Comparison of ENCODE assay signal across 18 cellular contexts in genomic region chr6:37041521-37041920, GRCh38. TPM values are rescaled to one million over a fixed set of nuclear protein-coding genes. Genes with fewer than 3 reads are reported as not detected.
DNase-seq lines count a peak whose midpoint lies in the region; ATAC-seq, FAIRE-seq and TF ChIP-seq lines count a peak whose summit lies in the region.
"Had no signal": no experiment of that assay in that cellular context is flagged by ENCODE, and none has a peak within 500 bp of the region (broad histone marks: within the 10 kb centered on the region; RNA-seq: fewer than 3 reads in every experiment).

No MANE protein-coding gene starts in this region.

- H3K4me1 ChIP-seq in K562 (replicated peaks in 1 of 2; ENCODE audit: control insufficient read depth in 2 of 2, insufficient read depth in 2 of 2, low read length in 2 of 2) (peaks cover 32 to 36% of the 10 kb centered on the region in 2 experiments; a peak in 4 of 5 replicates), Peyer's patch (no peaks in the 10 kb centered on the region)

- H3K36me3 ChIP-seq in K562 (ENCODE audit: control insufficient read depth, insufficient read depth, low read length) (no peaks in the 10 kb centered on the region), Peyer's patch (no peaks in the 10 kb centered on the region)

- H3K4me1 Mint-ChIP-seq in activated CD4-positive, alpha-beta T cell treated with anti-CD3 and anti-CD28 coated beads, Interleukin-2, amount 10 ng/mL, durations not matched to agents 7 days and 5 days = peaks cover 46% of the 10 kb centered on the region
- peaks cover 37 to 48% of the 10 kb centered on the region in 2 donors for H3K4me1 Mint-ChIP-seq in natural killer cell treated with Interleukin-12 subunit alpha and Interleukin-12 subunit beta and Interleukin-15 and Interleukin-18, amount 100 ng/mL, for 72 hours (ENCODE audit: low read depth in 2 of 2)
- peaks cover 12 to 14% of the 10 kb centered on the region in 2 donors for H3K4me1 Mint-ChIP-seq in natural killer cell

- no peak for FAIRE-seq in K562 (lab: Jason Lieb, UNC)
- FAIRE-seq: A204.1 had no signal

- intact Hi-C loops in natural killer cell (cut with micrococcal nuclease) (no loop called here), K562 (cut with micrococcal nuclease) (no loop called here)

- WGBS in K562 (ENCODE audit: insufficient coverage, low coverage, missing lambda C conversion rate) = 74% methylated on average over 6 of the region's 6 CpGs

- no peak for TF ChIP-seq EP300 in K562 (IDR thresholded peaks at IDR 0.05; ENCODE audit: low read length)

- TF ChIP-seq POLR2A in K562 (conservative IDR thresholded peaks at IDR 0.05) (no peak), Peyer's patch (IDR thresholded peaks at IDR 0.05) (no peak)

- H4K20me1 ChIP-seq in K562 (replicated peaks; ENCODE audit: control insufficient read depth, insufficient read depth, low read length) = no peaks in the 10 kb centered on the region

- H3K36me3 Mint-ChIP-seq in activated CD4-positive, alpha-beta T cell treated with anti-CD3 and anti-CD28 coated beads, Interleukin-2, amount 10 ng/mL, durations not matched to agents 7 days and 5 days (ENCODE audit: low read depth) = peaks cover 6% of the 10 kb centered on the region
- no peaks in the 10 kb centered on the region for H3K36me3 Mint-ChIP-seq in natural killer cell treated with Interleukin-12 subunit alpha and Interleukin-12 subunit beta and Interleukin-15 and Interleukin-18, amount 100 ng/mL, for 72 hours
- H3K36me3 Mint-ChIP-seq in natural killer cell = no peaks in the 10 kb centered on the region

- TF ChIP-seq CTCF in natural killer cell (IDR thresholded peaks at IDR 0.05) (no peak), K562 (IDR thresholded peaks at IDR 0.05 in 2 of 3, conservative IDR thresholded peaks at IDR 0.05 in 1 of 3; ENCODE audit: insufficient read depth in 2 of 3, low read depth in 1 of 3, low read length in 3 of 3) (no peak), Peyer's patch (IDR thresholded peaks at IDR 0.05) (no peak)

- H2AFZ ChIP-seq in K562 (ENCODE audit: low read depth, low read length) = peak overlapping the region; percentile 55; the same call in 1 of the 2 replicates

- DNase-seq in activated CD4-positive, alpha-beta T cell treated with anti-CD3 and anti-CD28 coated beads, Interleukin-2, amount 10 ng/mL, durations not matched to agents 7 days and 5 days = no peak
- DNase-seq in activated CD4-positive, alpha-beta T cell treated with anti-CD3 and anti-CD28 coated beads, Interleukin-2, amount 50 U/mL, for 48 hours = no peak
- no peak for DNase-seq in natural killer cell treated with Interleukin-12 subunit alpha and Interleukin-12 subunit beta and Interleukin-15 and Interleukin-18, amount 100 ng/mL, for 72 hours (ENCODE audit: low spot score)
- DNase-seq in natural killer cell (no peak), K562 (ENCODE audit: extremely low read depth in 1 of 4, low spot score in 3 of 4) (no peak), Peyer's patch (no peak)
- DNase-seq: C1 segment of cervical spinal cord, COR-L47, DMS153, HCEC 1CT, NCI-H1930, NCI-H2171 treated with DMSO at 0.1 percent for 48 hours, NCI-H774 had no signal

- H3K9me3 Mint-ChIP-seq in activated CD4-positive, alpha-beta T cell treated with anti-CD3 and anti-CD28 coated beads, Interleukin-2, amount 10 ng/mL, durations not matched to agents 7 days and 5 days = no peaks in the 10 kb centered on the region
- H3K9me3 Mint-ChIP-seq in natural killer cell treated with Interleukin-12 subunit alpha and Interleukin-12 subunit beta and Interleukin-15 and Interleukin-18, amount 100 ng/mL, for 72 hours = no peaks in the 10 kb centered on the region
- no peaks in the 10 kb centered on the region for H3K9me3 Mint-ChIP-seq in natural killer cell
- H3K9me3 Mint-ChIP-seq: IgD-negative memory B cell had no signal

- H3K27ac ChIP-seq in K562 (ENCODE audit: extremely low read depth, low read depth, low read length) (peak overlapping the region; percentile 20; the same call in 1 of the 3 replicates), Peyer's patch (no peak overlapping the region)

- no peaks in the 10 kb centered on the region for H3K79me2 ChIP-seq in K562 (ENCODE audit: control insufficient read depth, insufficient read depth, low read length)

- no peak for TF ChIP-seq RAD21 in K562 (CRISPR knock-in tag; conservative IDR thresholded peaks at IDR 0.05 in 1 of 2, IDR thresholded peaks at IDR 0.05 in 1 of 2)

- H3K27me3 Mint-ChIP-seq in activated CD4-positive, alpha-beta T cell treated with anti-CD3 and anti-CD28 coated beads, Interleukin-2, amount 10 ng/mL, durations not matched to agents 7 days and 5 days = no peaks in the 10 kb centered on the region
- no peaks in the 10 kb centered on the region for H3K27me3 Mint-ChIP-seq in natural killer cell treated with Interleukin-12 subunit alpha and Interleukin-12 subunit beta and Interleukin-15 and Interleukin-18, amount 100 ng/mL, for 72 hours
- H3K27me3 Mint-ChIP-seq in natural killer cell (ENCODE audit: low read depth in 2 of 2) = no peaks in the 10 kb centered on the region
- H3K27me3 Mint-ChIP-seq: IgD-negative memory B cell had no signal

- no peak overlapping the region for H3K4me3 ChIP-seq in K562
- no peak overlapping the region for H3K4me3 ChIP-seq in Peyer's patch

- POLR2A ChIA-PET in activated CD4-positive, alpha-beta T cell treated with anti-CD3 and anti-CD28 coated beads, Interleukin-2, amount 10 ng/mL, durations not matched to agents 7 days and 5 days (lab: Charles Lee) = no interaction called here
- POLR2A ChIA-PET in K562 (lab: Yijun Ruan, JAX) = interaction anchor here (0.8 to 1.6 kb wide), 2 partner anchors 14 to 17 kb away, joined by 3 read pairs; no protein-coding TSS in a partner anchor

- in situ Hi-C loops in K562 (cut with MboI) = no loop called here

- H3K27ac Mint-ChIP-seq in activated CD4-positive, alpha-beta T cell treated with anti-CD3 and anti-CD28 coated beads, Interleukin-2, amount 10 ng/mL, durations not matched to agents 7 days and 5 days = peak overlapping the region; percentile 54
- H3K27ac Mint-ChIP-seq in natural killer cell treated with Interleukin-12 subunit alpha and Interleukin-12 subunit beta and Interleukin-15 and Interleukin-18, amount 100 ng/mL, for 72 hours = peak overlapping the region; percentile 75 to 84
- H3K27ac Mint-ChIP-seq in natural killer cell = no peak overlapping the region

- peak; percentile 12 to 58 for ATAC-seq in natural killer cell treated with Interleukin-12 subunit alpha and Interleukin-12 subunit beta and Interleukin-15 and Interleukin-18, amount 100 ng/mL, for 72 hours
- no peak for ATAC-seq in natural killer cell
- ATAC-seq in K562 = no peak
- no peak for ATAC-seq in GM18909 (IDR thresholded peaks at IDR 0.05; ENCODE audit: poor library complexity, unreplicated experiment)
- ATAC-seq in HG02588 (IDR thresholded peaks at IDR 0.05; ENCODE audit: unreplicated experiment) = no peak
- ATAC-seq: Panc1 had no signal

- no peak overlapping the region for H3K9ac ChIP-seq in K562 (ENCODE audit: insufficient read depth in 1 of 2, low read depth in 2 of 2, low read length in 2 of 2)

- CTCF ChIA-PET in activated CD4-positive, alpha-beta T cell treated with anti-CD3 and anti-CD28 coated beads, Interleukin-2, amount 10 ng/mL, durations not matched to agents 7 days and 5 days (lab: Charles Lee) = interaction anchor here (25.7 to 26.0 kb wide), 2 partner anchors 4 to 12 kb away, joined by 439 read pairs; no protein-coding TSS in a partner anchor
- CTCF ChIA-PET in K562 (lab: Yijun Ruan, JAX; ENCODE audit: low intra/inter-chr PET ratio) = no interaction called here

- H3K4me3 Mint-ChIP-seq in activated CD4-positive, alpha-beta T cell treated with anti-CD3 and anti-CD28 coated beads, Interleukin-2, amount 10 ng/mL, durations not matched to agents 7 days and 5 days = no peak overlapping the region
- H3K4me3 Mint-ChIP-seq in natural killer cell treated with Interleukin-12 subunit alpha and Interleukin-12 subunit beta and Interleukin-15 and Interleukin-18, amount 100 ng/mL, for 72 hours = peak overlapping the region; percentile 58
- H3K4me3 Mint-ChIP-seq in natural killer cell = no peak overlapping the region
- H3K4me3 Mint-ChIP-seq: IgD-negative memory B cell had no signal

- H3K9me1 ChIP-seq in K562 (ENCODE audit: control insufficient read depth, insufficient read depth, low read length) = no peaks in the 10 kb centered on the region

- peaks cover 4% of the 10 kb centered on the region for H3K9me3 ChIP-seq in K562 (replicated peaks; ENCODE audit: control insufficient read depth, insufficient read depth, low read depth, low read length)
- H3K9me3 ChIP-seq in Peyer's patch = no peaks in the 10 kb centered on the region

- H3K4me2 ChIP-seq in K562 (ENCODE audit: insufficient read depth, low read length) = no peak overlapping the region

- H3K27me3 ChIP-seq in K562 (ENCODE audit: control insufficient read depth in 2 of 2, insufficient read depth in 2 of 2, low read length in 2 of 2) (no peaks in the 10 kb centered on the region), Peyer's patch (no peaks in the 10 kb centered on the region)

- BruUV-seq in K562 (replicated peaks; lab: Mats Ljungman, UMichigan) = no TSS peak

RNA-seq across cellular contexts. Expression of gene FGD2, which starts 36.1 kb away (rescaled TPM):
- 1 to 10 TPM; 1.5 to 2.1 TPM for total RNA-seq in activated CD4-positive, alpha-beta T cell treated with anti-CD3 and anti-CD28 coated beads, Interleukin-2, amount 10 ng/mL, durations not matched to agents 7 days and 5 days
- total RNA-seq in natural killer cell treated with Interleukin-12 subunit alpha and Interleukin-12 subunit beta and Interleukin-15 and Interleukin-18, amount 100 ng/mL, for 72 hours = 1 to 10 TPM; 9.1 to 9.3 TPM
- total RNA-seq in natural killer cell (10 to 100 TPM in 2 of 3 donors, 1 to 10 TPM in 1; 6.3 to 22.3 (median 14.1) TPM), K562 (2014; rRNA removed) (0.04 TPM in 1 of 2 replicates, not detected in the other), K562 (2014; rRNA removed; fragmentation: Illumina TruSeq; extraction: Trizol) (not detected in 2 replicates), K562 (2015; rRNA removed; fragmentation: Illumina TruSeq; extraction: Trizol) (0.15 TPM in 1 of 2 replicates, not detected in the other), K562 (2021) (0.13 TPM in 1 of 2 replicates, not detected in the other), Peyer's patch (100 to 1,000 TPM in 1 of 4 donors, 10 to 100 TPM in 2, 1 to 10 TPM in 1; 2.5 to 292 (median 34.9) TPM)
- total RNA-seq in K562 (2011; cell fraction: chromatin; rRNA removed; ENCODE audit: low replicate concordance) = 0.30 and 0.49 TPM in 2 replicates
- total RNA-seq in K562 (2011; cell fraction: nucleolus; rRNA removed) = 0.13 TPM in 1 of 2 replicates, not detected in the other
- total RNA-seq in K562 (2011; cell fraction: nucleoplasm; rRNA removed) = 0.37 TPM in 1 of 2 replicates, not detected in the other
- polyA plus RNA-seq in K562 (2011; rRNA removed) (0.04 TPM in 1 of 2 replicates, not detected in the other), K562 (2014; fragmentation: Illumina TruSeq; extraction: Trizol) (not detected in 2 replicates), K562 (2014; fragmentation: Nextera tagmentation; extraction: Ambion mirVana) (not detected), K562 (2014; rRNA removed) (0.09 TPM in 1 of 2 replicates, not detected in the other)
- polyA plus RNA-seq in K562 (2011; cell fraction: cytosol; rRNA removed) = 0.04 and 0.06 TPM in 2 replicates
- polyA plus RNA-seq in K562 (2011; cell fraction: nucleus; rRNA removed) = 0.15 and 0.44 TPM in 2 replicates
- 0.17 and 0.42 TPM in 2 replicates for polyA plus RNA-seq in K562 (2012)
- polyA minus RNA-seq in K562 (2011; rRNA and poly(A)+ RNA removed) = 0.03 TPM in 1 of 2 replicates, not detected in the other
- polyA minus RNA-seq in K562 (2011; cell fraction: cytosol; rRNA and poly(A)+ RNA removed) = not detected in 2 replicates
- polyA minus RNA-seq in K562 (2011; cell fraction: nucleus; rRNA and poly(A)+ RNA removed) = 0.33 TPM in 1 of 2 replicates, not detected in the other

RNA-seq across cellular contexts. Expression of gene MTCH1, which starts 55.5 kb away (rescaled TPM):
- total RNA-seq in activated CD4-positive, alpha-beta T cell treated with anti-CD3 and anti-CD28 coated beads, Interleukin-2, amount 10 ng/mL, durations not matched to agents 7 days and 5 days = 100 to 1,000 TPM in 1 of 2 experiments, 10 to 100 TPM in 1; 94.7 to 107 TPM
- 100 to 1,000 TPM; 118 to 183 TPM for total RNA-seq in natural killer cell treated with Interleukin-12 subunit alpha and Interleukin-12 subunit beta and Interleukin-15 and Interleukin-18, amount 100 ng/mL, for 72 hours
- total RNA-seq in natural killer cell (100 to 1,000 TPM; 158 to 180 (median 162) TPM), K562 (2014; rRNA removed) (118 and 148 TPM in 2 replicates), K562 (2014; rRNA removed; fragmentation: Illumina TruSeq; extraction: Trizol) (98.3 and 112 TPM in 2 replicates), K562 (2015; rRNA removed; fragmentation: Illumina TruSeq; extraction: Trizol) (114 and 122 TPM in 2 replicates), K562 (2021) (153 and 161 TPM in 2 replicates), Peyer's patch (100 to 1,000 TPM; 127 to 186 (median 158) TPM)
- total RNA-seq in K562 (2011; cell fraction: chromatin; rRNA removed; ENCODE audit: low replicate concordance) = 102 and 218 TPM in 2 replicates
- total RNA-seq in K562 (2011; cell fraction: nucleolus; rRNA removed) = 162 and 195 TPM in 2 replicates
- total RNA-seq in K562 (2011; cell fraction: nucleoplasm; rRNA removed) = 126 and 134 TPM in 2 replicates
- polyA plus RNA-seq in K562 (2011; rRNA removed) (135 and 137 TPM in 2 replicates), K562 (2014; fragmentation: Illumina TruSeq; extraction: Trizol) (125 and 128 TPM in 2 replicates), K562 (2014; fragmentation: Nextera tagmentation; extraction: Ambion mirVana) (10 to 100 TPM in 1 of 2 experiments, 1 to 10 TPM in 1; 7.9 to 14.1 TPM), K562 (2014; rRNA removed) (102 and 116 TPM in 2 replicates)
- polyA plus RNA-seq in K562 (2011; cell fraction: cytosol; rRNA removed) = 156 and 157 TPM in 2 replicates
- 338 and 345 TPM in 2 replicates for polyA plus RNA-seq in K562 (2011; cell fraction: nucleus; rRNA removed)
- 148 and 189 TPM in 2 replicates for polyA plus RNA-seq in K562 (2012)
- polyA minus RNA-seq in K562 (2011; rRNA and poly(A)+ RNA removed) = 101 and 125 TPM in 2 replicates
- 65.4 and 66.7 TPM in 2 replicates for polyA minus RNA-seq in K562 (2011; cell fraction: cytosol; rRNA and poly(A)+ RNA removed)
- polyA minus RNA-seq in K562 (2011; cell fraction: nucleus; rRNA and poly(A)+ RNA removed) = 139 and 166 TPM in 2 replicates

Comparison
In these comparisons a context has a peak if more than half of its experiments do, and no peak if none do; other contexts are left out.
1. H3K27ac Mint-ChIP-seq: peak in activated CD4-positive, alpha-beta T cell treated with anti-CD3 and anti-CD28 coated beads, Interleukin-2, amount 10 ng/mL, durations not matched to agents 7 days and 5 days (single experiment) and natural killer cell treated with Interleukin-12 subunit alpha and Interleukin-12 subunit beta and Interleukin-15 and Interleukin-18, amount 100 ng/mL, for 72 hours (2 of 2); none in natural killer cell (0 of 2).
2. ATAC-seq: peak in natural killer cell treated with Interleukin-12 subunit alpha and Interleukin-12 subunit beta and Interleukin-15 and Interleukin-18, amount 100 ng/mL, for 72 hours (2 of 2); none in natural killer cell (0 of 3), K562 (single experiment), GM18909 (single experiment) and HG02588 (single experiment).